Comparison of ENCODE assay signal across 3 cellular contexts in the genomic region with DNA sequence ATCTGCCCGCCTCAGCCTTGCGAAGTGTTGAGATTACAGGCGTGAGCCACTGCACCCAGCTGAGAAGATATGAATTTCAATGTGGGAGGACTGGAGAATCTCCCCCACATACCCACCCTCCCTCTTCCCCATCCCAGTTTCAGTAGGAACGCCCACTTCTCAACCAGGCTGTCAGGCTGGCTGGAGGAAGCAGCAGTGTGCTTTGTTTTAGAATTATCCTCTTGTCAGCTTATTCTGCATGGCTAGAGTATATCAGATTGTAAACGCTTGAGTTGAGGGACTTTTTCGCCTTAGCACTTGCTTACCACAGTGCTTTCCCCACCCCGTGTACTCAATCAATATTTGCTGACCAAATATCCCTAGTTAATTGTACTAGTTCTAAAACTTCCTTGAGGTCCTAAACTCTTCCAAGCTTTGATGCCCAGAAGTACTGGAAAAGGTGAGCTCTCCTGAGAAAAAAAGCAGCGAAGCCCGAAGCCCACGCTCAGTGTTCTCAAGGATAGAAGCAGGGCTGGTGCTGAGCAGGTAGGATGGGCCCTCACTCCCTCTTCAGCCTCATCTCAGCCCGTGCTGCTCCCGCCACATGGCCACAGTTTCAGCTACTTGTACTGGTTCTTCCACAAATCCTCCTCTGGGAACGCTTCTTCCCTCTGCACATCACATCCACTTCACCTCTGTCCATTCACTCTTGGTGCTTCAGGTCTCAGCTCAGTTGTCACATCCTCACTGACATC.
TF ChIP-seq lines count a peak whose summit lies in the region.

No MANE protein-coding gene starts in this region.

TF ChIP-seq in HEK293, 187 proteins besides CTCF, POLR2A, EP300 and RAD21:
- TF ChIP-seq EGR2 (tag by site-specific recombination; IDR thresholded peaks at IDR 0.05; ENCODE audit: low read depth), result peak; percentile 45; the same call in 1 of the 2 replicates
- TF ChIP-seq REPIN1 (tag by site-specific recombination; IDR thresholded peaks at IDR 0.05; ENCODE audit: low read depth), result no peak
- TF ChIP-seq ZFHX2 (tag by site-specific recombination; conservative IDR thresholded peaks at IDR 0.05), result peak; percentile 38; the same call in 1 of the 2 replicates

TF ChIP-seq in WTC11, 78 proteins besides CTCF, POLR2A, EP300 and RAD21 (continues in another document):
- TF ChIP-seq, protein P1, sequence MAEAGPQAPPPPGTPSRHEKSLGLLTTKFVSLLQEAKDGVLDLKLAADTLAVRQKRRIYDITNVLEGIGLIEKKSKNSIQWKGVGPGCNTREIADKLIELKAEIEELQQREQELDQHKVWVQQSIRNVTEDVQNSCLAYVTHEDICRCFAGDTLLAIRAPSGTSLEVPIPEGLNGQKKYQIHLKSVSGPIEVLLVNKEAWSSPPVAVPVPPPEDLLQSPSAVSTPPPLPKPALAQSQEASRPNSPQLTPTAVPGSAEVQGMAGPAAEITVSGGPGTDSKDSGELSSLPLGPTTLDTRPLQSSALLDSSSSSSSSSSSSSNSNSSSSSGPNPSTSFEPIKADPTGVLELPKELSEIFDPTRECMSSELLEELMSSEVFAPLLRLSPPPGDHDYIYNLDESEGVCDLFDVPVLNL (CRISPR knock-in tag; IDR thresholded peaks at IDR 0.05; ENCODE audit: borderline replicate concordance, low read depth), result no peak
- TF ChIP-seq, protein P2, sequence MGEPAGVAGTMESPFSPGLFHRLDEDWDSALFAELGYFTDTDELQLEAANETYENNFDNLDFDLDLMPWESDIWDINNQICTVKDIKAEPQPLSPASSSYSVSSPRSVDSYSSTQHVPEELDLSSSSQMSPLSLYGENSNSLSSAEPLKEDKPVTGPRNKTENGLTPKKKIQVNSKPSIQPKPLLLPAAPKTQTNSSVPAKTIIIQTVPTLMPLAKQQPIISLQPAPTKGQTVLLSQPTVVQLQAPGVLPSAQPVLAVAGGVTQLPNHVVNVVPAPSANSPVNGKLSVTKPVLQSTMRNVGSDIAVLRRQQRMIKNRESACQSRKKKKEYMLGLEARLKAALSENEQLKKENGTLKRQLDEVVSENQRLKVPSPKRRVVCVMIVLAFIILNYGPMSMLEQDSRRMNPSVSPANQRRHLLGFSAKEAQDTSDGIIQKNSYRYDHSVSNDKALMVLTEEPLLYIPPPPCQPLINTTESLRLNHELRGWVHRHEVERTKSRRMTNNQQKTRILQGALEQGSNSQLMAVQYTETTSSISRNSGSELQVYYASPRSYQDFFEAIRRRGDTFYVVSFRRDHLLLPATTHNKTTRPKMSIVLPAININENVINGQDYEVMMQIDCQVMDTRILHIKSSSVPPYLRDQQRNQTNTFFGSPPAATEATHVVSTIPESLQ (CRISPR knock-in tag; IDR thresholded peaks at IDR 0.05), result no peak
- no peak for TF ChIP-seq EMX1 (CRISPR knock-in tag; IDR thresholded peaks at IDR 0.05)
- no peak for TF ChIP-seq ZNF396 (CRISPR knock-in tag; IDR thresholded peaks at IDR 0.05; ENCODE audit: borderline replicate concordance)
- no peak for TF ChIP-seq ATF1 (CRISPR knock-in tag; IDR thresholded peaks at IDR 0.05)
- TF ChIP-seq, protein P3, sequence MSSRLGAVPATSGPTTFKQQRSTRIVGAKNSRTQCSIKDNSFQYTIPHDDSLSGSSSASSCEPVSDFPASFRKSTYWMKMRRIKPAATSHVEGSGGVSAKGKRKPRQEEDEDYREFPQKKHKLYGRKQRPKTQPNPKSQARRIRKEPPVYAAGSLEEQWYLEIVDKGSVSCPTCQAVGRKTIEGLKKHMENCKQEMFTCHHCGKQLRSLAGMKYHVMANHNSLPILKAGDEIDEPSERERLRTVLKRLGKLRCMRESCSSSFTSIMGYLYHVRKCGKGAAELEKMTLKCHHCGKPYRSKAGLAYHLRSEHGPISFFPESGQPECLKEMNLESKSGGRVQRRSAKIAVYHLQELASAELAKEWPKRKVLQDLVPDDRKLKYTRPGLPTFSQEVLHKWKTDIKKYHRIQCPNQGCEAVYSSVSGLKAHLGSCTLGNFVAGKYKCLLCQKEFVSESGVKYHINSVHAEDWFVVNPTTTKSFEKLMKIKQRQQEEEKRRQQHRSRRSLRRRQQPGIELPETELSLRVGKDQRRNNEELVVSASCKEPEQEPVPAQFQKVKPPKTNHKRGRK (CRISPR knock-in tag; IDR thresholded peaks at IDR 0.05; ENCODE audit: borderline replicate concordance), result no peak
- TF ChIP-seq, protein P4, sequence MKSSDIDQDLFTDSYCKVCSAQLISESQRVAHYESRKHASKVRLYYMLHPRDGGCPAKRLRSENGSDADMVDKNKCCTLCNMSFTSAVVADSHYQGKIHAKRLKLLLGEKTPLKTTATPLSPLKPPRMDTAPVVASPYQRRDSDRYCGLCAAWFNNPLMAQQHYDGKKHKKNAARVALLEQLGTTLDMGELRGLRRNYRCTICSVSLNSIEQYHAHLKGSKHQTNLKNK (CRISPR knock-in tag; IDR thresholded peaks at IDR 0.05), result no peak
- TF ChIP-seq, protein P5, sequence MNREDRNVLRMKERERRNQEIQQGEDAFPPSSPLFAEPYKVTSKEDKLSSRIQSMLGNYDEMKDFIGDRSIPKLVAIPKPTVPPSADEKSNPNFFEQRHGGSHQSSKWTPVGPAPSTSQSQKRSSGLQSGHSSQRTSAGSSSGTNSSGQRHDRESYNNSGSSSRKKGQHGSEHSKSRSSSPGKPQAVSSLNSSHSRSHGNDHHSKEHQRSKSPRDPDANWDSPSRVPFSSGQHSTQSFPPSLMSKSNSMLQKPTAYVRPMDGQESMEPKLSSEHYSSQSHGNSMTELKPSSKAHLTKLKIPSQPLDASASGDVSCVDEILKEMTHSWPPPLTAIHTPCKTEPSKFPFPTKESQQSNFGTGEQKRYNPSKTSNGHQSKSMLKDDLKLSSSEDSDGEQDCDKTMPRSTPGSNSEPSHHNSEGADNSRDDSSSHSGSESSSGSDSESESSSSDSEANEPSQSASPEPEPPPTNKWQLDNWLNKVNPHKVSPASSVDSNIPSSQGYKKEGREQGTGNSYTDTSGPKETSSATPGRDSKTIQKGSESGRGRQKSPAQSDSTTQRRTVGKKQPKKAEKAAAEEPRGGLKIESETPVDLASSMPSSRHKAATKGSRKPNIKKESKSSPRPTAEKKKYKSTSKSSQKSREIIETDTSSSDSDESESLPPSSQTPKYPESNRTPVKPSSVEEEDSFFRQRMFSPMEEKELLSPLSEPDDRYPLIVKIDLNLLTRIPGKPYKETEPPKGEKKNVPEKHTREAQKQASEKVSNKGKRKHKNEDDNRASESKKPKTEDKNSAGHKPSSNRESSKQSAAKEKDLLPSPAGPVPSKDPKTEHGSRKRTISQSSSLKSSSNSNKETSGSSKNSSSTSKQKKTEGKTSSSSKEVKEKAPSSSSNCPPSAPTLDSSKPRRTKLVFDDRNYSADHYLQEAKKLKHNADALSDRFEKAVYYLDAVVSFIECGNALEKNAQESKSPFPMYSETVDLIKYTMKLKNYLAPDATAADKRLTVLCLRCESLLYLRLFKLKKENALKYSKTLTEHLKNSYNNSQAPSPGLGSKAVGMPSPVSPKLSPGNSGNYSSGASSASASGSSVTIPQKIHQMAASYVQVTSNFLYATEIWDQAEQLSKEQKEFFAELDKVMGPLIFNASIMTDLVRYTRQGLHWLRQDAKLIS (CRISPR knock-in tag; IDR thresholded peaks at IDR 0.05; ENCODE audit: borderline replicate concordance), result no peak
- TF ChIP-seq IRF2 (CRISPR knock-in tag; IDR thresholded peaks at IDR 0.05; ENCODE audit: borderline replicate concordance, low read depth), result no peak

TF ChIP-seq in HepG2, 621 proteins besides CTCF, POLR2A, EP300 and RAD21:
- TF ChIP-seq ZBTB21 (CRISPR knock-in tag; IDR thresholded peaks at IDR 0.05) (no peak), HNRNPH1 (optimal IDR thresholded peaks at IDR 0.05; ENCODE audit: low read depth, low read length) (no peak), KDM5B (CRISPR knock-in tag; IDR thresholded peaks at IDR 0.05; ENCODE audit: borderline replicate concordance) (no peak), ZEB1 (IDR thresholded peaks at IDR 0.05; ENCODE audit: insufficient replicate concordance, low read depth) (no peak), MED8 (CRISPR knock-in tag; IDR thresholded peaks at IDR 0.05; ENCODE audit: insufficient replicate concordance) (no peak), PAX8 (CRISPR knock-in tag; IDR thresholded peaks at IDR 0.05; ENCODE audit: borderline replicate concordance) (no peak), FOXC1 (CRISPR knock-in tag; IDR thresholded peaks at IDR 0.05; ENCODE audit: borderline replicate concordance) (no peak), ZNF550 (CRISPR knock-in tag; IDR thresholded peaks at IDR 0.05; ENCODE audit: borderline replicate concordance) (no peak), ZNF670 (CRISPR knock-in tag; IDR thresholded peaks at IDR 0.05; ENCODE audit: borderline replicate concordance) (no peak), ZNF441 (CRISPR knock-in tag; IDR thresholded peaks at IDR 0.05; ENCODE audit: borderline replicate concordance) (no peak), SALL2 (CRISPR knock-in tag; IDR thresholded peaks at IDR 0.05) (no peak), ZNF510 (CRISPR knock-in tag; IDR thresholded peaks at IDR 0.05; ENCODE audit: low read depth) (no peak), SIX1 (CRISPR knock-in tag; IDR thresholded peaks at IDR 0.05; ENCODE audit: borderline replicate concordance) (no peak), TOPORS (CRISPR knock-in tag; IDR thresholded peaks at IDR 0.05) (no peak)
- TF ChIP-seq, protein P6, sequence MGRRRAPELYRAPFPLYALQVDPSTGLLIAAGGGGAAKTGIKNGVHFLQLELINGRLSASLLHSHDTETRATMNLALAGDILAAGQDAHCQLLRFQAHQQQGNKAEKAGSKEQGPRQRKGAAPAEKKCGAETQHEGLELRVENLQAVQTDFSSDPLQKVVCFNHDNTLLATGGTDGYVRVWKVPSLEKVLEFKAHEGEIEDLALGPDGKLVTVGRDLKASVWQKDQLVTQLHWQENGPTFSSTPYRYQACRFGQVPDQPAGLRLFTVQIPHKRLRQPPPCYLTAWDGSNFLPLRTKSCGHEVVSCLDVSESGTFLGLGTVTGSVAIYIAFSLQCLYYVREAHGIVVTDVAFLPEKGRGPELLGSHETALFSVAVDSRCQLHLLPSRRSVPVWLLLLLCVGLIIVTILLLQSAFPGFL (CRISPR knock-in tag; IDR thresholded peaks at IDR 0.05), result no peak
